11 cellular contexts compared by ENCODE assay signal in genomic region chr20:17835941-17836861, GRCh38.
DNase-seq lines count a peak whose midpoint lies in the region; ATAC-seq and TF ChIP-seq lines count a peak whose summit lies in the region.
"Had no signal": no experiment of that assay in that cellular context is flagged by ENCODE, and none has a peak within 500 bp of the region (broad histone marks: within the 10 kb centered on the region; RNA-seq: fewer than 3 reads in every experiment).

No MANE protein-coding gene starts in this region.

- 0 out of 2 replicates have a peak overlapping the region, but pooled peaks have one; percentile 29 for H3K4me2 ChIP-seq in GM23338

- intact Hi-C loops in lower leg skin (cut with DNase I; ENCODE audit: low total_unique reads) (no loop called here), stomach (cut with DNase I; ENCODE audit: low total_unique reads) (no loop called here)
- intact Hi-C loops in activated CD4-positive, alpha-beta memory T cell treated with anti-CD3 and anti-CD28 coated beads for 36 hours (cut with micrococcal nuclease), result no loop called here

- H3K27ac Mint-ChIP-seq in GM23338, result no peak overlapping the region
- H3K27ac Mint-ChIP-seq in activated CD4-positive, alpha-beta memory T cell treated with anti-CD3 and anti-CD28 coated beads for 36 hours, result no peak overlapping the region

- H3K36me3 Mint-ChIP-seq in GM23338 (ENCODE audit: low read depth), result no peaks in the 10 kb centered on the region
- H3K36me3 Mint-ChIP-seq in activated CD4-positive, alpha-beta memory T cell treated with anti-CD3 and anti-CD28 coated beads for 36 hours, result no peaks in the 10 kb centered on the region

- no peak for TF ChIP-seq POLR2A in lower leg skin (IDR thresholded peaks at IDR 0.05)
- no peak for TF ChIP-seq POLR2A in stomach (IDR thresholded peaks at IDR 0.05)

- peaks cover 7% of the 10 kb centered on the region for H3K27me3 Mint-ChIP-seq in GM23338 (ENCODE audit: insufficient read depth, low read depth, poor library complexity)
- no peaks in the 10 kb centered on the region for H3K27me3 Mint-ChIP-seq in activated CD4-positive, alpha-beta memory T cell treated with anti-CD3 and anti-CD28 coated beads for 36 hours

- POLR2A ChIA-PET in activated CD4-positive, alpha-beta memory T cell treated with anti-CD3 and anti-CD28 coated beads for 36 hours (lab: Charles Lee), result no interaction called here

- no peak overlapping the region for H3K27ac ChIP-seq in GM23338 (ENCODE audit: low read depth)
- peak overlapping the region; percentile 56 to 85 (median 73) for H3K27ac ChIP-seq in stomach

- H3K9me3 Mint-ChIP-seq in GM23338, result no peaks in the 10 kb centered on the region; the same call in 2 of the 3 replicates
- no peaks in the 10 kb centered on the region for H3K9me3 Mint-ChIP-seq in activated CD4-positive, alpha-beta memory T cell treated with anti-CD3 and anti-CD28 coated beads for 36 hours

- H3K4me1 ChIP-seq in GM23338 (ENCODE audit: insufficient read depth) (peaks cover 16% of the 10 kb centered on the region), stomach (peaks cover 0 to 27% (median 9%) of the 10 kb centered on the region in 4 donors)

- no peaks in the 10 kb centered on the region for H4K20me1 ChIP-seq in GM23338 (replicated peaks; ENCODE audit: insufficient read depth)

- no peaks in the 10 kb centered on the region for H3K9me3 ChIP-seq in stomach

- WGBS in lower leg skin, 2 donors, result 55 to 64% methylated on average over 21 of the region's 21 CpGs
- 65 to 78% (median 76%) methylated on average over 21 of the region's 21 CpGs for WGBS in stomach, 5 donors

- no peak for TF ChIP-seq EP300 in stomach (IDR thresholded peaks at IDR 0.05)

- CTCF ChIA-PET in activated CD4-positive, alpha-beta memory T cell treated with anti-CD3 and anti-CD28 coated beads for 36 hours (lab: Charles Lee), result no interaction called here

- no peaks in the 10 kb centered on the region for H3K36me3 ChIP-seq in GM23338 (ENCODE audit: insufficient read depth)
- no peaks in the 10 kb centered on the region for H3K36me3 ChIP-seq in stomach

- H3K9me2 ChIP-seq in GM23338 (ENCODE audit: insufficient read depth), result no peaks in the 10 kb centered on the region

- peak; percentile 44 for ATAC-seq in GM23338
- no peak for ATAC-seq in HG03520 (IDR thresholded peaks at IDR 0.05; ENCODE audit: unreplicated experiment)

- DNase-seq in GM23338 (ENCODE audit: low spot score) (no peak), dedifferentiated amniotic fluid mesenchymal stem cell (ENCODE audit: extremely low spot score) (peak; percentile 85), lower leg skin (ENCODE audit: low spot score in 2 of 2) (peak; percentile 66 to 90), stomach (no peak), NCI-H345 treated with DMSO at 0.1 percent for 48 hours (lab: John Stamatoyannopoulos, UW; ENCODE audit: unreplicated experiment) (no peak)
- DNase-seq in activated naive CD4-positive, alpha-beta T cell treated with anti-CD3 and anti-CD28 coated beads, Interleukin-2, amount 50 U/mL, for 16 hours, result no peak
- DNase-seq in activated CD4-positive, alpha-beta memory T cell treated with anti-CD3 and anti-CD28 coated beads for 36 hours, result no peak
- DNase-seq: activated T-cell treated with anti-CD3 and anti-CD28 coated beads for 4 hours, NCI-H1105, retina had no signal

- H3K27me3 ChIP-seq in GM23338 (ENCODE audit: insufficient read depth) (no peaks in the 10 kb centered on the region), stomach (no peaks in the 10 kb centered on the region)

- H3K4me3 Mint-ChIP-seq in GM23338, result no peak overlapping the region
- no peak overlapping the region for H3K4me3 Mint-ChIP-seq in activated CD4-positive, alpha-beta memory T cell treated with anti-CD3 and anti-CD28 coated beads for 36 hours

- no peaks in the 10 kb centered on the region for H3F3A ChIP-seq in GM23338 (replicated peaks; ENCODE audit: low read depth)

- no peak overlapping the region for H3K4me3 ChIP-seq in GM23338
- H3K4me3 ChIP-seq in lower leg skin (ENCODE audit: low read depth, poor library complexity, severe bottlenecking), result no peak overlapping the region
- no peak overlapping the region for H3K4me3 ChIP-seq in stomach

- H2AFZ ChIP-seq in GM23338, result peak overlapping the region; percentile 85

- H3K4me1 Mint-ChIP-seq in GM23338, result peaks cover 25% of the 10 kb centered on the region
- no peaks in the 10 kb centered on the region for H3K4me1 Mint-ChIP-seq in activated CD4-positive, alpha-beta memory T cell treated with anti-CD3 and anti-CD28 coated beads for 36 hours (ENCODE audit: low read depth)

- H3K79me2 ChIP-seq in GM23338 (replicated peaks; ENCODE audit: insufficient read depth), result no peaks in the 10 kb centered on the region

- TF ChIP-seq CTCF in GM23338 (conservative IDR thresholded peaks at IDR 0.05; ENCODE audit: low read depth in 2 of 2), result no peak
- TF ChIP-seq CTCF in lower leg skin (IDR thresholded peaks at IDR 0.05), result no peak
- no peak for TF ChIP-seq CTCF in stomach (IDR thresholded peaks at IDR 0.05)

TF ChIP-seq in GM23338, 12 proteins besides CTCF, POLR2A, EP300 and RAD21:
- TF ChIP-seq CREB1 (CRISPR knock-in tag; IDR thresholded peaks at IDR 0.05; ENCODE audit: low read depth) (no peak), NANOG (IDR thresholded peaks at IDR 0.05; ENCODE audit: borderline replicate concordance) (no peak), ZNF331 (CRISPR knock-in tag; IDR thresholded peaks at IDR 0.05; ENCODE audit: low read depth) (no peak), ZNF114 (CRISPR knock-in tag; IDR thresholded peaks at IDR 0.05) (no peak), STAT1 (IDR thresholded peaks at IDR 0.05; ENCODE audit: unreplicated experiment) (no peak), ZNF462 (CRISPR knock-in tag; IDR thresholded peaks at IDR 0.05) (no peak), EZH2phosphoT487 (IDR thresholded peaks at IDR 0.05; ENCODE audit: unreplicated experiment) (no peak)
TF ChIP-seq in GM23338: peak in this region for 0.

Comparison
In these comparisons a context has a peak if more than half of its experiments do, and no peak if none do; other contexts are left out.
1. DNase-seq: peak in dedifferentiated amniotic fluid mesenchymal stem cell (single experiment) and lower leg skin (2 of 2); none in GM23338 (single experiment), stomach (single experiment), activated naive CD4-positive, alpha-beta T cell treated with anti-CD3 and anti-CD28 coated beads, Interleukin-2, amount 50 U/mL, for 16 hours (single experiment), activated CD4-positive, alpha-beta memory T cell treated with anti-CD3 and anti-CD28 coated beads for 36 hours (single experiment) and NCI-H345 treated with DMSO at 0.1 percent for 48 hours (single experiment).